Comparison of ENCODE assay signal across 8 cellular contexts in the genomic region with DNA sequence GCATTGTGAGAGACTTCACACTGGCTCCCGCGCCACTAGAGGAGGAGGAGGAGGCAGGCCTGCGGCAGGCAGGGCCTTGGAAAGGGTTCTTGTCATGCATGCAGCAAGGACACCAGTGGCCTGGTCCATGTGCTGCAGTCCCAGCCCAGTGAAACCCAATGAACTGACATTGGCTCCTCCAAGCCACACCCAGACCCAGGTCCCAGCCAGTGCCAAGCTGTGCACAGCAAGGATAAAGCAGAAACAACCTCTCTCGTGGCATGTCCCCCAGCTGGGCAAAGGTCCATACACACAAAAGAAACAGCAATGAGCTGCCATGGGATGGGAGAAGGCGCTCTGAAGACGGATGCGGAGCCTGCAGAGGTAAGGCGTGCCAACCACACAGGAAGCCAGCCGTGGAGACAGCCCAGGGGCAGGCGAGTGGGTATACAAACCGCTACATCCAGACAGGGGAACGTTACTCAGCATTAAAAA.
DNase-seq lines count a peak whose midpoint lies in the region; ATAC-seq and TF ChIP-seq lines count a peak whose summit lies in the region.

No MANE protein-coding gene starts in this region.

- no peak overlapping the region for H3K4me2 ChIP-seq in SK-N-SH

- H3K4me3 ChIP-seq in esophagus muscularis mucosa (no peak overlapping the region), prostate gland (no peak overlapping the region), SK-N-SH (ENCODE audit: low read depth in 2 of 2, low read length in 1 of 2) (no peak overlapping the region)

- H3K27ac ChIP-seq in esophagus muscularis mucosa (replicated peaks in 1 of 4): no peak overlapping the region
- no peak overlapping the region for H3K27ac ChIP-seq in prostate gland
- H3K27ac ChIP-seq in SK-N-SH (ENCODE audit: low read depth in 2 of 2, low read length in 1 of 2): peak overlapping the region in 1 of 2 experiments; percentile 28; a peak in 1 of 4 replicates

- TF ChIP-seq POLR2A in esophagus muscularis mucosa (IDR thresholded peaks at IDR 0.05; ENCODE audit: low read depth) (no peak), prostate gland (IDR thresholded peaks at IDR 0.05) (no peak)

- TF ChIP-seq CTCF in esophagus muscularis mucosa (IDR thresholded peaks at IDR 0.05) (no peak), prostate gland (IDR thresholded peaks at IDR 0.05) (no peak), SK-N-SH (IDR thresholded peaks at IDR 0.05) (no peak)

- H3K27ac Mint-ChIP-seq in activated CD4-positive, alpha-beta T cell treated with anti-CD3 and anti-CD28 coated beads for 36 hours: peak overlapping the region; percentile 92
- H3K27ac Mint-ChIP-seq in central memory CD8-positive, alpha-beta T cell (ENCODE audit: low read depth): peak overlapping the region; percentile 90

- H3K27me3 ChIP-seq in esophagus muscularis mucosa (no peaks in the 10 kb centered on the region), prostate gland (replicated peaks; ENCODE audit: insufficient read depth) (no peaks in the 10 kb centered on the region), SK-N-SH (ENCODE audit: insufficient read depth) (no peaks in the 10 kb centered on the region)

- CTCF ChIA-PET in activated CD4-positive, alpha-beta T cell treated with anti-CD3 and anti-CD28 coated beads for 36 hours (lab: Charles Lee): interaction anchor here (0.6 to 3.4 kb wide), 6 partner anchors 9 to 140 kb away, joined by 3 to 15 read pairs (median 3); no protein-coding TSS in a partner anchor
- CTCF ChIA-PET in SK-N-SH (lab: Yijun Ruan, JAX): no interaction called here

- H3K9me3 Mint-ChIP-seq in activated CD4-positive, alpha-beta T cell treated with anti-CD3 and anti-CD28 coated beads for 36 hours (ENCODE audit: low read depth): peaks cover 7% of the 10 kb centered on the region
- peaks cover 5% of the 10 kb centered on the region for H3K9me3 Mint-ChIP-seq in central memory CD8-positive, alpha-beta T cell

- TF ChIP-seq EP300 in esophagus muscularis mucosa (IDR thresholded peaks at IDR 0.05): no peak
- no peak for TF ChIP-seq EP300 in SK-N-SH (IDR thresholded peaks at IDR 0.05; ENCODE audit: borderline replicate concordance in 1 of 2, low read depth in 1 of 2, low read length in 1 of 2)

- ATAC-seq in activated CD4-positive, alpha-beta T cell treated with anti-CD3 and anti-CD28 coated beads for 36 hours: peak; percentile 40
- ATAC-seq in central memory CD8-positive, alpha-beta T cell (replicated peaks; ENCODE audit: extremely low read depth, poor library complexity, severe bottlenecking): peak; percentile 95
- ATAC-seq in HG03457 (IDR thresholded peaks at IDR 0.05; ENCODE audit: unreplicated experiment): no peak

- no peaks in the 10 kb centered on the region for H3K79me2 ChIP-seq in SK-N-SH (ENCODE audit: insufficient read depth)

- TF ChIP-seq RAD21 in SK-N-SH (IDR thresholded peaks at IDR 0.05; ENCODE audit: low read length): no peak

- 74% methylated on average over 12 of the region's 12 CpGs for WGBS in esophagus muscularis mucosa
- 68% methylated on average over 12 of the region's 12 CpGs for WGBS in prostate gland
- WGBS in SK-N-SH (ENCODE audit: low lambda C conversion rate): 92% methylated on average over 11 of the region's 12 CpGs

- no peak overlapping the region for H2AFZ ChIP-seq in SK-N-SH (ENCODE audit: low read depth)

- DNase-seq in H4 (ENCODE audit: low spot score): peak; percentile 85
- peak; percentile 74 for DNase-seq in activated CD4-positive, alpha-beta T cell treated with anti-CD3 and anti-CD28 coated beads for 36 hours
- DNase-seq in central memory CD8-positive, alpha-beta T cell (ENCODE audit: low spot score in 2 of 2): peak; percentile 58 to 69
- DNase-seq in stimulated activated CD8-positive, alpha-beta memory T cell treated with anti-CD3 and anti-CD28 coated beads, Interleukin-7, amount 100 ng/mL, for 1 hour (ENCODE audit: low read depth in 2 of 2): peak; percentile 40 to 42
- no peak for DNase-seq in esophagus muscularis mucosa (ENCODE audit: extremely low spot score)
- no peak for DNase-seq in prostate gland (ENCODE audit: low spot score)
- DNase-seq in SK-N-SH: no peak

- peaks cover 0 to 9% (median 4%) of the 10 kb centered on the region in 4 donors for H3K9me3 ChIP-seq in esophagus muscularis mucosa
- H3K9me3 ChIP-seq in prostate gland: no peaks in the 10 kb centered on the region
- H3K9me3 ChIP-seq in SK-N-SH: no peaks in the 10 kb centered on the region

- peaks cover 85% of the 10 kb centered on the region for H3K36me3 Mint-ChIP-seq in activated CD4-positive, alpha-beta T cell treated with anti-CD3 and anti-CD28 coated beads for 36 hours (ENCODE audit: low read depth)
- H3K36me3 Mint-ChIP-seq in central memory CD8-positive, alpha-beta T cell (ENCODE audit: insufficient read depth): peaks cover 46% of the 10 kb centered on the region

- H3K9me2 ChIP-seq in SK-N-SH: no peaks in the 10 kb centered on the region

- peak overlapping the region; percentile 50 for H3K4me3 Mint-ChIP-seq in activated CD4-positive, alpha-beta T cell treated with anti-CD3 and anti-CD28 coated beads for 36 hours
- H3K4me3 Mint-ChIP-seq in central memory CD8-positive, alpha-beta T cell: peak overlapping the region; percentile 65

- intact Hi-C loops in activated CD4-positive, alpha-beta T cell treated with anti-CD3 and anti-CD28 coated beads for 36 hours (cut with DNase I, micrococcal nuclease): no loop called here
- intact Hi-C loops in esophagus muscularis mucosa (cut with DNase I): no loop called here
- intact Hi-C loops in prostate gland (cut with DNase I): no loop called here

- H3K36me3 ChIP-seq in esophagus muscularis mucosa: peaks cover 0 to 20% (median 4%) of the 10 kb centered on the region in 4 donors
- H3K36me3 ChIP-seq in prostate gland: no peaks in the 10 kb centered on the region
- H3K36me3 ChIP-seq in SK-N-SH (replicated peaks in 1 of 2; ENCODE audit: control insufficient read depth in 1 of 2, insufficient read depth in 2 of 2, low read length in 1 of 2): no peaks in the 10 kb centered on the region

- no peak overlapping the region for H3K9ac ChIP-seq in SK-N-SH

- H3F3A ChIP-seq in SK-N-SH (replicated peaks; ENCODE audit: insufficient read depth): no peaks in the 10 kb centered on the region

- H4K20me1 ChIP-seq in SK-N-SH (ENCODE audit: insufficient read depth): no peaks in the 10 kb centered on the region

- H3K4me1 Mint-ChIP-seq in activated CD4-positive, alpha-beta T cell treated with anti-CD3 and anti-CD28 coated beads for 36 hours: peaks cover 87% of the 10 kb centered on the region
- H3K4me1 Mint-ChIP-seq in central memory CD8-positive, alpha-beta T cell: peaks cover 80% of the 10 kb centered on the region

- H3K4me1 ChIP-seq in esophagus muscularis mucosa: peaks cover 0 to 6% (median 3%) of the 10 kb centered on the region in 4 donors
- H3K4me1 ChIP-seq in prostate gland (replicated peaks): no peaks in the 10 kb centered on the region
- peaks cover 0 to 54% of the 10 kb centered on the region in 2 experiments; a peak in 2 of 4 replicates for H3K4me1 ChIP-seq in SK-N-SH (ENCODE audit: control insufficient read depth in 1 of 2, insufficient read depth in 2 of 2, low read depth in 1 of 2, low read length in 1 of 2)

- H3K27me3 Mint-ChIP-seq in activated CD4-positive, alpha-beta T cell treated with anti-CD3 and anti-CD28 coated beads for 36 hours: no peaks in the 10 kb centered on the region
- no peaks in the 10 kb centered on the region for H3K27me3 Mint-ChIP-seq in central memory CD8-positive, alpha-beta T cell

- POLR2A ChIA-PET in activated CD4-positive, alpha-beta T cell treated with anti-CD3 and anti-CD28 coated beads for 36 hours (lab: Charles Lee): interaction anchor here (0.6 kb wide), 1 partner anchor 51 kb away, joined by 3 read pairs; no protein-coding TSS in a partner anchor
- POLR2A ChIA-PET in SK-N-SH (lab: Yijun Ruan, JAX): no interaction called here

TF ChIP-seq in SK-N-SH, 30 proteins besides CTCF, POLR2A, EP300 and RAD21:
- TF ChIP-seq RCOR1 (IDR thresholded peaks at IDR 0.05; ENCODE audit: low read length): no peak
- no peak for TF ChIP-seq SMC3 (IDR thresholded peaks at IDR 0.05; ENCODE audit: low read depth, low read length)
- TF ChIP-seq FOXJ3 (CRISPR knock-in tag; IDR thresholded peaks at IDR 0.05): no peak
- TF ChIP-seq, protein P1, sequence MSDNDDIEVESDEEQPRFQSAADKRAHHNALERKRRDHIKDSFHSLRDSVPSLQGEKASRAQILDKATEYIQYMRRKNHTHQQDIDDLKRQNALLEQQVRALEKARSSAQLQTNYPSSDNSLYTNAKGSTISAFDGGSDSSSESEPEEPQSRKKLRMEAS (IDR thresholded peaks at IDR 0.05; ENCODE audit: low read depth): no peak
- TF ChIP-seq, protein P2, sequence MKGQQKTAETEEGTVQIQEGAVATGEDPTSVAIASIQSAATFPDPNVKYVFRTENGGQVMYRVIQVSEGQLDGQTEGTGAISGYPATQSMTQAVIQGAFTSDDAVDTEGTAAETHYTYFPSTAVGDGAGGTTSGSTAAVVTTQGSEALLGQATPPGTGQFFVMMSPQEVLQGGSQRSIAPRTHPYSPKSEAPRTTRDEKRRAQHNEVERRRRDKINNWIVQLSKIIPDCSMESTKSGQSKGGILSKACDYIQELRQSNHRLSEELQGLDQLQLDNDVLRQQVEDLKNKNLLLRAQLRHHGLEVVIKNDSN (IDR thresholded peaks at IDR 0.05; ENCODE audit: borderline replicate concordance, low read depth): no peak
- TF ChIP-seq JUND (IDR thresholded peaks at IDR 0.05): no peak
- TF ChIP-seq FOSL2 (IDR thresholded peaks at IDR 0.05; ENCODE audit: borderline replicate concordance, low read depth): no peak
TF ChIP-seq in SK-N-SH: peak in this region for 0.

Comparison
In these comparisons a context has a peak if more than half of its experiments do, and no peak if none do; other contexts are left out.
1. DNase-seq: peak in H4 (single experiment), activated CD4-positive, alpha-beta T cell treated with anti-CD3 and anti-CD28 coated beads for 36 hours (single experiment), central memory CD8-positive, alpha-beta T cell (2 of 2) and stimulated activated CD8-positive, alpha-beta memory T cell treated with anti-CD3 and anti-CD28 coated beads, Interleukin-7, amount 100 ng/mL, for 1 hour (2 of 2); none in esophagus muscularis mucosa (single experiment), prostate gland (single experiment) and SK-N-SH (single experiment).